Comparison of ENCODE assay signal across 1 cellular context in genomic region chr11:12126352-12127019, GRCh38.
TF ChIP-seq lines count a peak whose summit lies in the region.

No MANE protein-coding gene starts in this region.

TF ChIP-seq in K562, 482 proteins besides CTCF, POLR2A, EP300 and RAD21 (continued from another document):
- TF ChIP-seq ETS1 (conservative IDR thresholded peaks at IDR 0.05; ENCODE audit: control insufficient read depth, low read depth, low read length) (no peak), SIX5 (IDR thresholded peaks at IDR 0.05; ENCODE audit: borderline replicate concordance in 1 of 2, insufficient read depth in 1 of 2, low read depth in 1 of 2, low read length in 2 of 2) (no peak), ZKSCAN1 (IDR thresholded peaks at IDR 0.05; ENCODE audit: low read depth, low read length) (peak; percentile 89), TAF9B (IDR thresholded peaks at IDR 0.05; ENCODE audit: partially characterized antibody) (no peak), ZNF436 (CRISPR knock-in tag; IDR thresholded peaks at IDR 0.05) (peak; percentile 87), ELF4 (CRISPR knock-in tag; IDR thresholded peaks at IDR 0.05) (0 out of 2 replicates have a peak, but pooled peaks have one; percentile 21), FOSL1 (tag; conservative IDR thresholded peaks at IDR 0.05) (peak; percentile 49; the same call in 1 of the 2 replicates), CBFA2T2 (conservative IDR thresholded peaks at IDR 0.05) (no peak), ZNF174 (CRISPR knock-in tag; IDR thresholded peaks at IDR 0.05) (no peak), ZNF408 (CRISPR knock-in tag; IDR thresholded peaks at IDR 0.05; ENCODE audit: low read depth) (no peak), ZFP36 (IDR thresholded peaks at IDR 0.05; ENCODE audit: low read depth, low read length, partially characterized antibody) (peak; percentile 99), ARID1B (IDR thresholded peaks at IDR 0.05) (peak; percentile 37), RBM14 (IDR thresholded peaks at IDR 0.05; ENCODE audit: borderline replicate concordance, insufficient read depth, low read depth, low read length) (no peak), CBFA2T3 (IDR thresholded peaks at IDR 0.05) (peak; percentile 32; the same call in 1 of the 2 replicates), ATF6 (CRISPR knock-in tag; IDR thresholded peaks at IDR 0.05) (no peak), ETV6 (IDR thresholded peaks at IDR 0.05; ENCODE audit: borderline replicate concordance in 1 of 2, low read depth in 2 of 2, low read length in 1 of 2) (no peak), ETV6 (CRISPR knock-in tag; IDR thresholded peaks at IDR 0.05; ENCODE audit: borderline replicate concordance) (no peak), MAFF (IDR thresholded peaks at IDR 0.05; ENCODE audit: low read length) (no peak), CEBPG (CRISPR knock-in tag; IDR thresholded peaks at IDR 0.05) (no peak; the same call in 1 of the 2 replicates), CEBPG (tag; conservative IDR thresholded peaks at IDR 0.05 in 1 of 2, IDR thresholded peaks at IDR 0.05 in 1 of 2) (peak; percentile 76 to 89), ILK (tag; IDR thresholded peaks at IDR 0.05; ENCODE audit: borderline replicate concordance, low read depth) (no peak)
